ENCODE assay signal across 13 cellular contexts in genomic region chr5:168372351-168372946, GRCh38.
DNase-seq lines count a peak whose midpoint lies in the region; ATAC-seq and TF ChIP-seq lines count a peak whose summit lies in the region.
"Had no signal": no experiment of that assay in that cellular context is flagged by ENCODE, and none has a peak within 500 bp of the region (broad histone marks: within the 10 kb centered on the region; RNA-seq: fewer than 3 reads in every experiment).

No MANE protein-coding gene starts in this region.

- TF ChIP-seq CTCF in Calu3 (IDR thresholded peaks at IDR 0.05; ENCODE audit: unreplicated experiment), result no peak

- no peak for DNase-seq in Calu3
- DNase-seq in GM19238 (ENCODE audit: insufficient read length, low spot score), result peak; percentile 23
- no peak for DNase-seq in RKO (ENCODE audit: low spot score)
- DNase-seq in AG08396 (ENCODE audit: low spot score), result no peak
- no peak for DNase-seq in HUDEP-2 (lab: John Stamatoyannopoulos, UW; ENCODE audit: unreplicated experiment in 76 of 76)
- DNase-seq: activated naive CD8-positive, alpha-beta T cell treated with anti-CD3 and anti-CD28 coated beads for 36 hours; body of pancreas; NCI-H2029 treated with DMSO at 0.1 percent for 48 hours had no signal

- ATAC-seq in HG02642 (IDR thresholded peaks at IDR 0.05; ENCODE audit: poor library complexity, unreplicated experiment) (peak; percentile 48), HG03432 (IDR thresholded peaks at IDR 0.05; ENCODE audit: unreplicated experiment) (peak; percentile 77), GM19397 (IDR thresholded peaks at IDR 0.05; ENCODE audit: unreplicated experiment) (no peak)
- ATAC-seq: body of pancreas had no signal

- CTCF ChIA-PET in Calu3 (lab: Charles Lee), result no interaction called here

- BruUV-seq in Calu3 (replicated peaks; lab: Mats Ljungman, UMichigan), result TSS peak; percentile 17

- no peaks in the 10 kb centered on the region for H3K9me3 Mint-ChIP-seq in Calu3 (ENCODE audit: low read depth, unreplicated experiment)
- H3K9me3 Mint-ChIP-seq: activated naive CD8-positive, alpha-beta T cell treated with anti-CD3 and anti-CD28 coated beads for 36 hours; activated T-helper 1 cell treated with anti-CD3 and anti-CD28 coated beads, Interleukin-12 subunit alpha, Interleukin-12 subunit beta, Interleukin-2, Interleukin-4 antibody, amounts not matched to agents 30 ng/mL and 10 ng/mL and 1 ng/mL, durations not matched to agents 14 hours and 24 hours and 36 hours had no signal

- no peak overlapping the region for H3K4me3 Mint-ChIP-seq in Calu3 (ENCODE audit: low read depth, unreplicated experiment)
- H3K4me3 Mint-ChIP-seq: activated naive CD8-positive, alpha-beta T cell treated with anti-CD3 and anti-CD28 coated beads for 36 hours; activated T-helper 1 cell treated with anti-CD3 and anti-CD28 coated beads, Interleukin-12 subunit alpha, Interleukin-12 subunit beta, Interleukin-2, Interleukin-4 antibody, amounts not matched to agents 30 ng/mL and 10 ng/mL and 1 ng/mL, durations not matched to agents 14 hours and 24 hours and 36 hours; IgD-negative memory B cell had no signal

- peaks cover 8% of the 10 kb centered on the region for H3K4me1 Mint-ChIP-seq in Calu3 (ENCODE audit: low read depth, unreplicated experiment)
- H3K4me1 Mint-ChIP-seq: activated naive CD8-positive, alpha-beta T cell treated with anti-CD3 and anti-CD28 coated beads for 36 hours had no signal

- no peaks in the 10 kb centered on the region for H3K27me3 Mint-ChIP-seq in Calu3 (ENCODE audit: unreplicated experiment)
- H3K27me3 Mint-ChIP-seq: IgD-negative memory B cell had no signal

- intact Hi-C loops in Calu3 (cut with micrococcal nuclease; ENCODE audit: unreplicated experiment), result no loop called here

- H3K27ac Mint-ChIP-seq in Calu3 (ENCODE audit: unreplicated experiment), result no peak overlapping the region
- H3K27ac Mint-ChIP-seq: activated naive CD8-positive, alpha-beta T cell treated with anti-CD3 and anti-CD28 coated beads for 36 hours; activated T-helper 1 cell treated with anti-CD3 and anti-CD28 coated beads, Interleukin-12 subunit alpha, Interleukin-12 subunit beta, Interleukin-2, Interleukin-4 antibody, amounts not matched to agents 30 ng/mL and 10 ng/mL and 1 ng/mL, durations not matched to agents 14 hours and 24 hours and 36 hours; IgD-negative memory B cell had no signal

- peaks cover 16% of the 10 kb centered on the region for H3K36me3 Mint-ChIP-seq in Calu3 (ENCODE audit: insufficient read depth, unreplicated experiment)
- H3K36me3 Mint-ChIP-seq: activated naive CD8-positive, alpha-beta T cell treated with anti-CD3 and anti-CD28 coated beads for 36 hours; IgD-negative memory B cell had no signal
